11 cellular contexts compared by ENCODE assay signal in the genomic region with DNA sequence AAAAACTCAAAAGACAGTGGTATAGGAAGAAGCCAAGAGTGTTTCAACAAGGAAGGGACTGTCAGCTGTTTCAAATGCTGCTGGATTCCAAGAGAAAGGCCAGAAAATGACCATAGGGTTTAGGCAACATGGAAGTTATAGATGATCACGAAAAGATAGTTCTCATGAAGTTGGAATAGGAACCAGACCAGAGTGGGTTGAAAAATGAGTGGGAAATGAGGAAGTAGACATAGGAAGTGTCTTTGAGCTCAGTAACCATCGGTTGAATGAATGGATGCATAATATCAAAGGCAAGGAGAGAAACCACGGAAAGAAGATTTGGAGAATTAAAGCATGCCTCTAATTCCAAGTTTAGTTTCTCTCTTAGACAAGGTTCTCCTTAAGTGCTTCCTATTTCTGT. TPM values are rescaled to one million over a fixed set of nuclear protein-coding genes. Genes with fewer than 3 reads are reported as not detected.
DNase-seq lines count a peak whose midpoint lies in the region; ATAC-seq, FAIRE-seq and TF ChIP-seq lines count a peak whose summit lies in the region.
"Had no signal": no experiment of that assay in that cellular context is flagged by ENCODE, and none has a peak within 500 bp of the region (broad histone marks: within the 10 kb centered on the region; RNA-seq: fewer than 3 reads in every experiment).

No MANE protein-coding gene starts in this region.

- intact Hi-C loops in CD8-positive, alpha-beta T cell (cut with DNase I, micrococcal nuclease), result loop anchor here (1.0 to 10.0 kb wide), 3 partner anchors 32 to 1658 kb away; partner anchors contain the start of genes DUSP2 (in 1 of the 2), SNRNP200 (in 1 of the 2) and TMEM131 (in 1 of the 2)

- no peaks in the 10 kb centered on the region for H3K27me3 ChIP-seq in CD8-positive, alpha-beta T cell (ENCODE audit: insufficient read depth, low read length)
- H3K27me3 ChIP-seq: left lung, upper lobe of left lung had no signal

- no peak for DNase-seq in CD8-positive, alpha-beta T cell
- DNase-seq in HFFc6, result no peak
- DNase-seq in T-helper 17 cell, result no peak
- no peak for DNase-seq in memory B cell (ENCODE audit: low spot score in 2 of 2)
- no peak for DNase-seq in HTR-8/SVneo (ENCODE audit: insufficient read length, low spot score)
- no peak for DNase-seq in NCI-H446 treated with DMSO at 0.1 percent for 48 hours (lab: John Stamatoyannopoulos, UW)
- no peak for DNase-seq in SW 1271 (lab: John Stamatoyannopoulos, UW)
- DNase-seq: activated effector memory CD4-positive, alpha-beta T cell treated with Interleukin-2 at 50 U/mL for 16 hours; left lung; upper lobe of left lung had no signal

- no peak for ATAC-seq in CD8-positive, alpha-beta T cell
- ATAC-seq in T-helper 17 cell (no peak), memory B cell (ENCODE audit: low read depth) (no peak), HG03095 (IDR thresholded peaks at IDR 0.05; ENCODE audit: unreplicated experiment) (no peak)
- ATAC-seq: left lung had no signal

- no peak overlapping the region for H3K4me3 ChIP-seq in CD8-positive, alpha-beta T cell (ENCODE audit: low read depth, low read length)

- H3K4me1 Mint-ChIP-seq in CD8-positive, alpha-beta T cell (ENCODE audit: low read depth), result peaks cover 32% of the 10 kb centered on the region
- H3K4me1 Mint-ChIP-seq in HFFc6 (ENCODE audit: low read depth) (peaks cover 68% of the 10 kb centered on the region), T-helper 17 cell (peaks cover 35% of the 10 kb centered on the region), memory B cell (peaks cover 37% of the 10 kb centered on the region)

- H3K4me1 ChIP-seq in CD8-positive, alpha-beta T cell (ENCODE audit: insufficient read depth, low read length), result peaks cover 14% of the 10 kb centered on the region

- POLR2A ChIA-PET in CD8-positive, alpha-beta T cell (lab: Charles Lee), result interaction anchor here (0.6 to 3.8 kb wide), 2 partner anchors 12 to 63 kb away, joined by 3 to 21 read pairs; partner anchors contain the start of gene ITPRIPL1

- no peaks in the 10 kb centered on the region for H3K9me3 Mint-ChIP-seq in CD8-positive, alpha-beta T cell
- H3K9me3 Mint-ChIP-seq in HFFc6, result no peaks in the 10 kb centered on the region
- H3K9me3 Mint-ChIP-seq in memory B cell, result no peaks in the 10 kb centered on the region

- CTCF ChIA-PET in CD8-positive, alpha-beta T cell (lab: Charles Lee), result interaction anchor here (2.0 kb wide), 1 partner anchor 8 kb away, joined by 7 read pairs; no protein-coding TSS in a partner anchor

- no peaks in the 10 kb centered on the region for H3K36me3 ChIP-seq in CD8-positive, alpha-beta T cell (ENCODE audit: insufficient read depth, low read length)
- H3K36me3 ChIP-seq: left lung, upper lobe of left lung had no signal

- no peaks in the 10 kb centered on the region for H3K36me3 Mint-ChIP-seq in CD8-positive, alpha-beta T cell
- H3K36me3 Mint-ChIP-seq in HFFc6 (ENCODE audit: low read depth) (peaks cover 23% of the 10 kb centered on the region), T-helper 17 cell (ENCODE audit: low read depth) (no peaks in the 10 kb centered on the region), memory B cell (no peaks in the 10 kb centered on the region)

- peak overlapping the region; percentile 85 for H3K4me3 Mint-ChIP-seq in CD8-positive, alpha-beta T cell
- peak overlapping the region; percentile 89 for H3K4me3 Mint-ChIP-seq in HFFc6
- peak overlapping the region; percentile 89 for H3K4me3 Mint-ChIP-seq in T-helper 17 cell
- no peak overlapping the region for H3K4me3 Mint-ChIP-seq in memory B cell

- H3K9me3 ChIP-seq in CD8-positive, alpha-beta T cell (ENCODE audit: low read length), result no peaks in the 10 kb centered on the region
- no peaks in the 10 kb centered on the region for H3K9me3 ChIP-seq in T-helper 17 cell (ENCODE audit: control insufficient read depth, low read length, poor library complexity, severe bottlenecking)
- H3K9me3 ChIP-seq: left lung, upper lobe of left lung had no signal

- no peak for TF ChIP-seq CTCF in CD8-positive, alpha-beta T cell (IDR thresholded peaks at IDR 0.05)
- TF ChIP-seq CTCF in HFFc6 (IDR thresholded peaks at IDR 0.05), result no peak

- H3K27ac ChIP-seq in CD8-positive, alpha-beta T cell (ENCODE audit: low read depth, low read length), result no peak overlapping the region

- no peak overlapping the region for H3K27ac Mint-ChIP-seq in CD8-positive, alpha-beta T cell
- H3K27ac Mint-ChIP-seq in HFFc6 (peak overlapping the region; percentile 95), T-helper 17 cell (peak overlapping the region; percentile 95), memory B cell (peak overlapping the region; percentile 78)

- FAIRE-seq in HTR-8/SVneo (lab: Jason Lieb, UNC), result no peak

- H3K27me3 Mint-ChIP-seq in CD8-positive, alpha-beta T cell (ENCODE audit: low read depth), result no peaks in the 10 kb centered on the region
- H3K27me3 Mint-ChIP-seq in HFFc6 (ENCODE audit: insufficient read depth) (peaks cover 2% of the 10 kb centered on the region), T-helper 17 cell (no peaks in the 10 kb centered on the region), memory B cell (no peaks in the 10 kb centered on the region)

RNA-seq across cellular contexts. Expression of gene NCAPH, which starts 1.3 kb away (rescaled TPM):
- total RNA-seq in CD8-positive, alpha-beta T cell, result 1 to 10 TPM; 2.0 to 2.5 TPM
- total RNA-seq in HFFc6 (2021; fragmentation: NEBNext Ultra II Directional; extraction: Animal tissue kit (Norgen Biotek cat#: 25700)), result 10 to 100 TPM; 10.8 to 25.4 (median 24.0) TPM
- total RNA-seq in T-helper 17 cell, result 1 to 10 TPM; 1.4 to 3.0 TPM

RNA-seq across cellular contexts. Expression of gene ITPRIPL1, which starts 11.8 kb away (rescaled TPM):
- 1 to 10 TPM; 5.6 to 6.6 TPM for total RNA-seq in CD8-positive, alpha-beta T cell
- 1 to 10 TPM in 2 of 6 experiments, under 1 TPM in 4; 0.55 to 1.2 (median 0.94) TPM for total RNA-seq in HFFc6 (2021; fragmentation: NEBNext Ultra II Directional; extraction: Animal tissue kit (Norgen Biotek cat#: 25700))
- 1 to 10 TPM; 6.6 to 9.9 TPM for total RNA-seq in T-helper 17 cell

RNA-seq across cellular contexts. Expression of gene SNRNP200, which starts 31.5 kb away (rescaled TPM):
- 100 to 1,000 TPM; 318 to 348 TPM for total RNA-seq in CD8-positive, alpha-beta T cell
- 100 to 1,000 TPM in 2 of 6 experiments, 10 to 100 TPM in 4; 88.0 to 106 (median 93.3) TPM for total RNA-seq in HFFc6 (2021; fragmentation: NEBNext Ultra II Directional; extraction: Animal tissue kit (Norgen Biotek cat#: 25700))
- 100 to 1,000 TPM; 189 to 224 TPM for total RNA-seq in T-helper 17 cell
